Comparison of ENCODE assay signal across 24 cellular contexts in genomic region chr3:64179249-64179648, GRCh38. TPM values are rescaled to one million over a fixed set of nuclear protein-coding genes. Genes with fewer than 3 reads are reported as not detected.
A peak's percentile ranks its signal among the peaks of the same experiment; 100 is the strongest.
DNase-seq lines count a peak whose midpoint lies in the region; TF ChIP-seq lines count a peak whose summit lies in the region.
"Had no signal": no experiment of that assay in that cellular context is flagged by ENCODE, and none has a peak within 500 bp of the region (broad histone marks: within the 10 kb centered on the region; RNA-seq: fewer than 3 reads in every experiment).

No MANE protein-coding gene starts in this region.

- H3K4me3 Mint-ChIP-seq in osteocyte (ENCODE audit: unreplicated experiment) (no peak overlapping the region), neural progenitor cell (no peak overlapping the region)
- H3K4me3 Mint-ChIP-seq: activated B cell treated with CpG ODN at 0.5 μM for 24 hours, type B pancreatic cell had no signal

- H3K36me3 ChIP-seq in OCI-LY7 (ENCODE audit: insufficient read depth, low read length) (no peaks in the 10 kb centered on the region), neural progenitor cell (no peaks in the 10 kb centered on the region)
- H3K36me3 ChIP-seq: cardiac muscle cell, lower lobe of right lung had no signal

- H3K9me2 ChIP-seq in OCI-LY7 (ENCODE audit: insufficient read depth, low read length), result no peaks in the 10 kb centered on the region; the same call in 1 of the 2 replicates

- no peaks in the 10 kb centered on the region for H3F3A ChIP-seq in neural progenitor cell (ENCODE audit: low read depth)

- POLR2A ChIA-PET in OCI-LY7 (lab: Charles Lee), result no interaction called here

- no peaks in the 10 kb centered on the region for H3K79me2 ChIP-seq in OCI-LY7 (ENCODE audit: insufficient read depth, low read depth, low read length)
- no peaks in the 10 kb centered on the region for H3K79me2 ChIP-seq in neural progenitor cell (ENCODE audit: low read depth)

- H4K20me1 ChIP-seq in OCI-LY7 (ENCODE audit: insufficient read depth, low read length), result no peaks in the 10 kb centered on the region
- H4K20me1 ChIP-seq in neural progenitor cell (ENCODE audit: low read depth), result no peaks in the 10 kb centered on the region

- H3K4me2 ChIP-seq in OCI-LY7 (ENCODE audit: low read length), result no peak overlapping the region
- H3K4me2 ChIP-seq in neural progenitor cell, result no peak overlapping the region
- H3K4me2 ChIP-seq: KMS-11 had no signal

- no peaks in the 10 kb centered on the region for H3K4me1 ChIP-seq in OCI-LY7 (ENCODE audit: insufficient read depth, low read length, poor library complexity, severe bottlenecking)
- no peaks in the 10 kb centered on the region for H3K4me1 ChIP-seq in neural progenitor cell
- H3K4me1 ChIP-seq: lower lobe of right lung had no signal

- H3K27ac Mint-ChIP-seq in osteocyte (ENCODE audit: unreplicated experiment) (no peak overlapping the region), neural progenitor cell (no peak overlapping the region)
- H3K27ac Mint-ChIP-seq: activated B cell treated with CpG ODN at 0.5 μM for 24 hours; activated naive CD4-positive, alpha-beta T cell treated with anti-CD3 and anti-CD28 coated beads, Interleukin-2, amount 50 U/mL, for 72 hours; activated T-helper 2 cell treated with anti-CD3 and anti-CD28 coated beads, Interferon-gamma antibody, Interleukin-2, Interleukin-4, amounts not matched to agents 10 μg/mL and 5 μg/mL and 100 μg/mL, durations not matched to agents 14 hours and 24 hours and 36 hours; progenitor cell of endocrine pancreas; type B pancreatic cell had no signal

- peaks cover 22% of the 10 kb centered on the region for H3K4me1 Mint-ChIP-seq in osteocyte (ENCODE audit: unreplicated experiment)
- H3K4me1 Mint-ChIP-seq in neural progenitor cell, result no peaks in the 10 kb centered on the region
- H3K4me1 Mint-ChIP-seq: activated B cell treated with CpG ODN at 0.5 μM for 24 hours had no signal

- H2AFZ ChIP-seq in OCI-LY7 (ENCODE audit: low read length) (no peak overlapping the region), neural progenitor cell (replicated peaks) (no peak overlapping the region)

- CTCF ChIA-PET in OCI-LY7 (lab: Charles Lee; ENCODE audit: unreplicated experiment), result no interaction called here

- H3K27ac ChIP-seq in OCI-LY7 (ENCODE audit: low read depth, low read length, poor library complexity, severe bottlenecking), result no peak overlapping the region
- H3K27ac ChIP-seq in neural progenitor cell, result no peak overlapping the region
- H3K27ac ChIP-seq: cardiac muscle cell, KMS-11, lower lobe of right lung had no signal

- H3K9me3 ChIP-seq in OCI-LY7 (ENCODE audit: low read length), result no peaks in the 10 kb centered on the region
- H3K9me3 ChIP-seq in neural progenitor cell (ENCODE audit: low read depth), result no peaks in the 10 kb centered on the region
- H3K9me3 ChIP-seq: lower lobe of right lung had no signal

- H3K4me3 ChIP-seq in OCI-LY7 (ENCODE audit: low read depth, low read length, poor library complexity, severe bottlenecking) (no peak overlapping the region), epithelial cell of proximal tubule (ENCODE audit: low read depth, low read length) (no peak overlapping the region), neural progenitor cell (no peak overlapping the region)
- H3K4me3 ChIP-seq: cardiac muscle cell, lower lobe of right lung had no signal

- H3K27me3 Mint-ChIP-seq in osteocyte (ENCODE audit: unreplicated experiment) (no peaks in the 10 kb centered on the region), neural progenitor cell (ENCODE audit: insufficient read depth, low read depth) (no peaks in the 10 kb centered on the region)
- H3K27me3 Mint-ChIP-seq: progenitor cell of endocrine pancreas, type B pancreatic cell had no signal

- intact Hi-C loops in OCI-LY7 (cut with micrococcal nuclease; ENCODE audit: unreplicated experiment), result no loop called here

- no peaks in the 10 kb centered on the region for H3K27me3 ChIP-seq in neural progenitor cell
- H3K27me3 ChIP-seq: cardiac muscle cell had no signal

- H3K36me3 Mint-ChIP-seq in osteocyte (ENCODE audit: unreplicated experiment), result no peaks in the 10 kb centered on the region
- no peaks in the 10 kb centered on the region for H3K36me3 Mint-ChIP-seq in neural progenitor cell
- H3K36me3 Mint-ChIP-seq: activated naive CD4-positive, alpha-beta T cell treated with anti-CD3 and anti-CD28 coated beads, Interleukin-2, amount 50 U/mL, for 72 hours had no signal

- H3K9me3 Mint-ChIP-seq in osteocyte (ENCODE audit: unreplicated experiment) (no peaks in the 10 kb centered on the region), neural progenitor cell (no peaks in the 10 kb centered on the region)
- H3K9me3 Mint-ChIP-seq: activated B cell treated with CpG ODN at 0.5 μM for 24 hours; activated naive CD4-positive, alpha-beta T cell treated with anti-CD3 and anti-CD28 coated beads, Interleukin-2, amount 50 U/mL, for 72 hours; activated T-helper 2 cell treated with anti-CD3 and anti-CD28 coated beads, Interferon-gamma antibody, Interleukin-2, Interleukin-4, amounts not matched to agents 10 μg/mL and 5 μg/mL and 100 μg/mL, durations not matched to agents 14 hours and 24 hours and 36 hours; type B pancreatic cell had no signal

- H3K9ac ChIP-seq in neural progenitor cell, result no peak overlapping the region
- H3K9ac ChIP-seq: KMS-11 had no signal

- BruUV-seq in OCI-LY7 (replicated peaks; lab: Mats Ljungman, UMichigan), result no TSS peak

- peak; percentile 41 for DNase-seq in NCI-H1092 treated with DMSO at 0.1 percent for 48 hours (lab: John Stamatoyannopoulos, UW)
- no peak for DNase-seq in NCI-H1092 (lab: John Stamatoyannopoulos, UW)
- no peak for DNase-seq in OCI-LY7 (ENCODE audit: low spot score)
- DNase-seq in epithelial cell of proximal tubule (ENCODE audit: low read depth), result no peak
- DNase-seq in osteocyte (ENCODE audit: extremely low spot score, unreplicated experiment), result no peak
- DNase-seq in neural progenitor cell (ENCODE audit: low spot score), result no peak
- no peak for DNase-seq in AG20443 (ENCODE audit: low spot score)
- DNase-seq in islet precursor cell, result no peak
- DNase-seq: activated B cell treated with CpG ODN at 0.5 μM for 24 hours; activated CD4-positive, alpha-beta T cell treated with anti-CD3 and anti-CD28 coated beads, Interleukin-2, amount 50 U/mL, for 48 hours; activated CD8-positive, alpha-beta memory T cell treated with anti-CD3 and anti-CD28 coated beads, Interleukin-2, amount 50 U/mL, for 48 hours; aorta; GF-D8; lower lobe of right lung; MV-4-11; NCI-H187; NCI-H2171 treated with DMSO at 0.1 percent for 48 hours; RPMI8226 had no signal

- TF ChIP-seq CTCF in OCI-LY7 (conservative IDR thresholded peaks at IDR 0.05; ENCODE audit: low read length) (0 out of 2 replicates have a peak, but pooled peaks have one; percentile 16), epithelial cell of proximal tubule (conservative IDR thresholded peaks at IDR 0.05; ENCODE audit: low read depth, low read length) (peak; percentile 23), osteocyte (IDR thresholded peaks at IDR 0.05) (peak; percentile 28), neural progenitor cell (IDR thresholded peaks at IDR 0.05) (no peak)

RNA-seq across cellular contexts. Expression of gene PRICKLE2, which starts 46.0 kb away (rescaled TPM):
- total RNA-seq in OCI-LY7 (2014; rRNA removed; shearing (Covaris generic)), result 1.3 and 2.0 TPM in 2 replicates
- total RNA-seq in OCI-LY7 (2022) (2.3 and 3.9 TPM in 2 replicates), epithelial cell of proximal tubule (2.5 and 5.1 TPM in 2 replicates), osteocyte (24.7 and 25.2 TPM in 2 replicates), neural progenitor cell (ENCODE audit: low replicate concordance) (10.7 and 11.5 TPM in 2 replicates)
- total RNA-seq: activated naive CD4-positive, alpha-beta T cell treated with anti-CD3 and anti-CD28 coated beads, Interleukin-2, amount 50 U/mL, for 72 hours; activated T-helper 2 cell treated with anti-CD3 and anti-CD28 coated beads, Interferon-gamma antibody, Interleukin-2, Interleukin-4, amounts not matched to agents 10 μg/mL and 5 μg/mL and 100 μg/mL, durations not matched to agents 14 hours and 24 hours and 36 hours had no signal
